In genomic region chr6:164085552-164086325, GRCh38 we compare ENCODE assay signal across 11 cellular contexts.
DNase-seq lines count a peak whose midpoint lies in the region; ATAC-seq and TF ChIP-seq lines count a peak whose summit lies in the region.
"Had no signal": no experiment of that assay in that cellular context is flagged by ENCODE, and none has a peak within 500 bp of the region (broad histone marks: within the 10 kb centered on the region; RNA-seq: fewer than 3 reads in every experiment).

No MANE protein-coding gene starts in this region.

- no peak for TF ChIP-seq CTCF in ovary (IDR thresholded peaks at IDR 0.05)

- H3K4me1 Mint-ChIP-seq in immature natural killer cell (peaks cover 31 to 36% of the 10 kb centered on the region in 2 donors), T-helper 17 cell (no peaks in the 10 kb centered on the region)

- no peaks in the 10 kb centered on the region; a peak in 1 of 22 replicates for H4K20me1 ChIP-seq in BLaER1 treated with 17β-estradiol and CSF1 and Interleukin-3, amounts not matched to agents 10 nM and 100 nM

- WGBS in ovary, 3 donors, result 79 to 85% (median 81%) methylated on average over 27 of the region's 27 CpGs

- H3K27me3 Mint-ChIP-seq in immature natural killer cell (ENCODE audit: low read depth in 3 of 3) (peaks cover 5 to 14% (median 14%) of the 10 kb centered on the region in 3 donors), T-helper 17 cell (no peaks in the 10 kb centered on the region)

- peak overlapping the region; percentile 83 to 91 (median 88) for H3K27ac Mint-ChIP-seq in immature natural killer cell
- H3K27ac Mint-ChIP-seq in T-helper 17 cell, result no peak overlapping the region
- H3K27ac Mint-ChIP-seq: CD4-positive, alpha-beta memory T cell had no signal

- ATAC-seq in HG02642 (IDR thresholded peaks at IDR 0.05; ENCODE audit: poor library complexity, unreplicated experiment), result no peak
- no peak for ATAC-seq in T-helper 17 cell

- peak; percentile 41 to 97 (median 89) for DNase-seq in caudate nucleus (lab: John Stamatoyannopoulos, UW)
- no peak for DNase-seq in immature natural killer cell
- peak; percentile 99 for DNase-seq in pons (ENCODE audit: low spot score)
- DNase-seq in ovary, result no peak
- no peak for DNase-seq in effector CD4-positive, alpha-beta T cell
- no peak for DNase-seq in T-helper 17 cell
- DNase-seq: CD4-positive, alpha-beta memory T cell; cortex of kidney; NCI-H69 had no signal

- no peak overlapping the region for H3K9ac ChIP-seq in BLaER1 treated with 17β-estradiol and CSF1 and Interleukin-3, amounts not matched to agents 10 nM and 100 nM

- TF ChIP-seq POLR2A in ovary (IDR thresholded peaks at IDR 0.05), result no peak

- peaks cover 8 to 37% (median 33%) of the 10 kb centered on the region in 10 experiments for H3K4me1 ChIP-seq in BLaER1 treated with 17β-estradiol and CSF1 and Interleukin-3, amounts not matched to agents 10 nM and 100 nM
- no peaks in the 10 kb centered on the region for H3K4me1 ChIP-seq in ovary (ENCODE audit: insufficient read depth)

- no peak for TF ChIP-seq EP300 in ovary (IDR thresholded peaks at IDR 0.05)

- H3K27me3 ChIP-seq in BLaER1 treated with 17β-estradiol and CSF1 and Interleukin-3, amounts not matched to agents 10 nM and 100 nM, result peaks cover 0 to 5% (median 0%) of the 10 kb centered on the region in 11 experiments; a peak in 3 of 22 replicates
- no peaks in the 10 kb centered on the region for H3K27me3 ChIP-seq in ovary

- peaks cover 0 to 6% (median 0%) of the 10 kb centered on the region in 6 donors for H3K9me3 Mint-ChIP-seq in immature natural killer cell

- H3K4me3 Mint-ChIP-seq in immature natural killer cell (peak overlapping the region; percentile 63 to 89 (median 69)), T-helper 17 cell (no peak overlapping the region)

- H3K36me3 ChIP-seq in BLaER1 treated with 17β-estradiol and CSF1 and Interleukin-3, amounts not matched to agents 10 nM and 100 nM, result no peaks in the 10 kb centered on the region
- H3K36me3 ChIP-seq in ovary, result no peaks in the 10 kb centered on the region

- H3K36me3 Mint-ChIP-seq in immature natural killer cell (peaks cover 0 to 9% (median 0%) of the 10 kb centered on the region in 3 donors), T-helper 17 cell (ENCODE audit: low read depth) (no peaks in the 10 kb centered on the region)
- H3K36me3 Mint-ChIP-seq: CD4-positive, alpha-beta memory T cell had no signal

- H3K4me2 ChIP-seq in BLaER1 treated with 17β-estradiol and CSF1 and Interleukin-3, amounts not matched to agents 10 nM and 100 nM, result peak overlapping the region; percentile 38 to 74 (median 58)

- H3K4me3 ChIP-seq in BLaER1 treated with 17β-estradiol and CSF1 and Interleukin-3, amounts not matched to agents 10 nM and 100 nM, result peak overlapping the region in 1 of 10 experiments; percentile 35; a peak in 1 of 20 replicates
- no peak overlapping the region for H3K4me3 ChIP-seq in ovary

- intact Hi-C loops in ovary (cut with DNase I), result no loop called here

- H3K9me3 ChIP-seq in BLaER1 treated with 17β-estradiol and CSF1 and Interleukin-3, amounts not matched to agents 10 nM and 100 nM (replicated peaks in 1 of 11), result peaks cover 0 to 13% (median 0%) of the 10 kb centered on the region in 11 experiments; a peak in 6 of 22 replicates
- no peaks in the 10 kb centered on the region for H3K9me3 ChIP-seq in ovary
- H3K9me3 ChIP-seq in T-helper 17 cell (ENCODE audit: control insufficient read depth, low read length, poor library complexity, severe bottlenecking), result no peaks in the 10 kb centered on the region

- no peak overlapping the region for H3K27ac ChIP-seq in BLaER1 treated with 17β-estradiol and CSF1 and Interleukin-3, amounts not matched to agents 10 nM and 100 nM
- H3K27ac ChIP-seq in caudate nucleus (ENCODE audit: low read depth, low read length), result peak overlapping the region; percentile 86
- H3K27ac ChIP-seq in ovary, result no peak overlapping the region

Comparison
In these comparisons a context has a peak if more than half of its experiments do, and no peak if none do; other contexts are left out.
1. DNase-seq: peak in caudate nucleus (61 of 61) and pons (single experiment); none in immature natural killer cell (0 of 3), ovary (0 of 5), effector CD4-positive, alpha-beta T cell (single experiment) and T-helper 17 cell (0 of 3).